ENCODE assay signal across 1 cellular context in the genomic region with DNA sequence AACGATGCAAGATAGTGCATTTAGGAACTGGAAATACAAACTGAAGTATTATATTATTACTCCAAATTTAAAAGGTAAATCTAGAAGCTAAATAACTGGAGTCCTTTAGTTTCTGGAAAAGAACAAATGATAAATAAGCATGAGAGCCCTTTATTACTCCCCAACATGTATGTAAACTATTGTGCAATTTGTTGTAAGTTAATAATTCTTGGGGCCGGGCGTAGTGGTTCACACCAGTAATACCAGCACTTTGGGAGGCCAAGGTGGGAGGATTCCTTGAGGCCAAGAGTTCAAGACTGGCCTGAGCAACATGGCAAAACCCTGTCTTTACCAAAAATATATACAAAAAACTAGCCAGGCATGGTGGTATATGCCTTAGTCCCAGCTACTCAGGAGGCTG.
TF ChIP-seq lines count a peak whose summit lies in the region.

No MANE protein-coding gene starts in this region.

TF ChIP-seq in HepG2, 621 proteins besides CTCF, POLR2A, EP300 and RAD21:
- TF ChIP-seq, protein P1, sequence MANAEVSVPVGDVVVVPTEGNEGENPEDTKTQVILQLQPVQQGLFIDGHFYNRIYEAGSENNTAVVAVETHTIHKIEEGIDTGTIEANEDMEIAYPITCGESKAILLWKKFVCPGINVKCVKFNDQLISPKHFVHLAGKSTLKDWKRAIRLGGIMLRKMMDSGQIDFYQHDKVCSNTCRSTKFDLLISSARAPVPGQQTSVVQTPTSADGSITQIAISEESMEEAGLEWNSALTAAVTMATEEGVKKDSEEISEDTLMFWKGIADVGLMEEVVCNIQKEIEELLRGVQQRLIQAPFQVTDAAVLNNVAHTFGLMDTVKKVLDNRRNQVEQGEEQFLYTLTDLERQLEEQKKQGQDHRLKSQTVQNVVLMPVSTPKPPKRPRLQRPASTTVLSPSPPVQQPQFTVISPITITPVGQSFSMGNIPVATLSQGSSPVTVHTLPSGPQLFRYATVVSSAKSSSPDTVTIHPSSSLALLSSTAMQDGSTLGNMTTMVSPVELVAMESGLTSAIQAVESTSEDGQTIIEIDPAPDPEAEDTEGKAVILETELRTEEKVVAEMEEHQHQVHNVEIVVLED (CRISPR knock-in tag; IDR thresholded peaks at IDR 0.05; ENCODE audit: borderline replicate concordance) = no peak
- peak; percentile 65; the same call in 1 of the 2 replicates for TF ChIP-seq CEBPB (IDR thresholded peaks at IDR 0.05; ENCODE audit: borderline replicate concordance, low read depth, low read length)
